ENCODE assay signal across 1 cellular context in the genomic region with DNA sequence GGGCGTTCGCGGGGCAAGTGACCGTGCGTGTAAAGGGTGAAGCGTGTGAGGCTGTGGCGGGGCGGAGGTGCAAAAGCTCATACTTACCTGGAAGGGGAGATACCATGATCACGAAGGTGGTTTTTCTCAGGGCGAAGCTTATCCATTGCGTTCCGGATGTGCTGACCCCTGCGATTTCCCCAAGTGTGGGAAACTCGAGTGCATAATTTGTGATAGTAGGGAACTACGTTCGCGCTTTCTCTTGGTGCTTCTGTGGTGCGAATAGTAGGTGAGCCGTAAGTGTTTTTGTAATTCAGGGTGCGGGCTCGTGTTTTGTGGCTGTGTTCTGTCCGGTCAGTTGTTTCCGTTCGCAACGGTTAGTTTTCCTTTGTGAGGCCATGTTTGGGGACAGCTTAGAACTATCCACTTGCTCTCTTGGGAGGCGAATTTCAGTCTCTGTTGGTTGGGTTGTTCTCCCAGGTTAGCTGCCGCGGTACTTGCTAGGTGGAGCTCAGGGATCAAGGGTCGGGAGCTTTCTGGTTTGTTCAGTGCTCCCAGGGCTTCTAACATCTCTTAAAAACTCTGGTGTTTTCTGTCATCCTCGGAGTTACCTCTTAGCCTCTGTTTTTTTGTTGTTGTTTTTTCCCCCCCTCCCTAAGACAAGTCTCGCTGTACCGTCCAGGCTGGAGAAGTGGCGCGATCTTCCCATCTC.
TF ChIP-seq lines count a peak whose summit lies in the region.

No MANE protein-coding gene starts in this region.

TF ChIP-seq in GM12878, 131 proteins besides CTCF, POLR2A, EP300 and RAD21 (continued from another document and continues in another):
- TF ChIP-seq, protein P1, sequence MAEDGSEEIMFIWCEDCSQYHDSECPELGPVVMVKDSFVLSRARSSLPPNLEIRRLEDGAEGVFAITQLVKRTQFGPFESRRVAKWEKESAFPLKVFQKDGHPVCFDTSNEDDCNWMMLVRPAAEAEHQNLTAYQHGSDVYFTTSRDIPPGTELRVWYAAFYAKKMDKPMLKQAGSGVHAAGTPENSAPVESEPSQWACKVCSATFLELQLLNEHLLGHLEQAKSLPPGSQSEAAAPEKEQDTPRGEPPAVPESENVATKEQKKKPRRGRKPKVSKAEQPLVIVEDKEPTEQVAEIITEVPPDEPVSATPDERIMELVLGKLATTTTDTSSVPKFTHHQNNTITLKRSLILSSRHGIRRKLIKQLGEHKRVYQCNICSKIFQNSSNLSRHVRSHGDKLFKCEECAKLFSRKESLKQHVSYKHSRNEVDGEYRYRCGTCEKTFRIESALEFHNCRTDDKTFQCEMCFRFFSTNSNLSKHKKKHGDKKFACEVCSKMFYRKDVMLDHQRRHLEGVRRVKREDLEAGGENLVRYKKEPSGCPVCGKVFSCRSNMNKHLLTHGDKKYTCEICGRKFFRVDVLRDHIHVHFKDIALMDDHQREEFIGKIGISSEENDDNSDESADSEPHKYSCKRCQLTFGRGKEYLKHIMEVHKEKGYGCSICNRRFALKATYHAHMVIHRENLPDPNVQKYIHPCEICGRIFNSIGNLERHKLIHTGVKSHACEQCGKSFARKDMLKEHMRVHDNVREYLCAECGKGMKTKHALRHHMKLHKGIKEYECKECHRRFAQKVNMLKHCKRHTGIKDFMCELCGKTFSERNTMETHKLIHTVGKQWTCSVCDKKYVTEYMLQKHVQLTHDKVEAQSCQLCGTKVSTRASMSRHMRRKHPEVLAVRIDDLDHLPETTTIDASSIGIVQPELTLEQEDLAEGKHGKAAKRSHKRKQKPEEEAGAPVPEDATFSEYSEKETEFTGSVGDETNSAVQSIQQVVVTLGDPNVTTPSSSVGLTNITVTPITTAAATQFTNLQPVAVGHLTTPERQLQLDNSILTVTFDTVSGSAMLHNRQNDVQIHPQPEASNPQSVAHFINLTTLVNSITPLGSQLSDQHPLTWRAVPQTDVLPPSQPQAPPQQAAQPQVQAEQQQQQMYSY (CRISPR knock-in tag; IDR thresholded peaks at IDR 0.05) = peak; percentile 99; the same call in 1 of the 2 replicates
- TF ChIP-seq, protein P2, sequence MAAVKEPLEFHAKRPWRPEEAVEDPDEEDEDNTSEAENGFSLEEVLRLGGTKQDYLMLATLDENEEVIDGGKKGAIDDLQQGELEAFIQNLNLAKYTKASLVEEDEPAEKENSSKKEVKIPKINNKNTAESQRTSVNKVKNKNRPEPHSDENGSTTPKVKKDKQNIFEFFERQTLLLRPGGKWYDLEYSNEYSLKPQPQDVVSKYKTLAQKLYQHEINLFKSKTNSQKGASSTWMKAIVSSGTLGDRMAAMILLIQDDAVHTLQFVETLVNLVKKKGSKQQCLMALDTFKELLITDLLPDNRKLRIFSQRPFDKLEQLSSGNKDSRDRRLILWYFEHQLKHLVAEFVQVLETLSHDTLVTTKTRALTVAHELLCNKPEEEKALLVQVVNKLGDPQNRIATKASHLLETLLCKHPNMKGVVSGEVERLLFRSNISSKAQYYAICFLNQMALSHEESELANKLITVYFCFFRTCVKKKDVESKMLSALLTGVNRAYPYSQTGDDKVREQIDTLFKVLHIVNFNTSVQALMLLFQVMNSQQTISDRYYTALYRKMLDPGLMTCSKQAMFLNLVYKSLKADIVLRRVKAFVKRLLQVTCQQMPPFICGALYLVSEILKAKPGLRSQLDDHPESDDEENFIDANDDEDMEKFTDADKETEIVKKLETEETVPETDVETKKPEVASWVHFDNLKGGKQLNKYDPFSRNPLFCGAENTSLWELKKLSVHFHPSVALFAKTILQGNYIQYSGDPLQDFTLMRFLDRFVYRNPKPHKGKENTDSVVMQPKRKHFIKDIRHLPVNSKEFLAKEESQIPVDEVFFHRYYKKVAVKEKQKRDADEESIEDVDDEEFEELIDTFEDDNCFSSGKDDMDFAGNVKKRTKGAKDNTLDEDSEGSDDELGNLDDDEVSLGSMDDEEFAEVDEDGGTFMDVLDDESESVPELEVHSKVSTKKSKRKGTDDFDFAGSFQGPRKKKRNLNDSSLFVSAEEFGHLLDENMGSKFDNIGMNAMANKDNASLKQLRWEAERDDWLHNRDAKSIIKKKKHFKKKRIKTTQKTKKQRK (IDR thresholded peaks at IDR 0.05; ENCODE audit: low read depth, low read length) = peak; percentile 27; the same call in 1 of the 2 replicates
- TF ChIP-seq, protein P3, sequence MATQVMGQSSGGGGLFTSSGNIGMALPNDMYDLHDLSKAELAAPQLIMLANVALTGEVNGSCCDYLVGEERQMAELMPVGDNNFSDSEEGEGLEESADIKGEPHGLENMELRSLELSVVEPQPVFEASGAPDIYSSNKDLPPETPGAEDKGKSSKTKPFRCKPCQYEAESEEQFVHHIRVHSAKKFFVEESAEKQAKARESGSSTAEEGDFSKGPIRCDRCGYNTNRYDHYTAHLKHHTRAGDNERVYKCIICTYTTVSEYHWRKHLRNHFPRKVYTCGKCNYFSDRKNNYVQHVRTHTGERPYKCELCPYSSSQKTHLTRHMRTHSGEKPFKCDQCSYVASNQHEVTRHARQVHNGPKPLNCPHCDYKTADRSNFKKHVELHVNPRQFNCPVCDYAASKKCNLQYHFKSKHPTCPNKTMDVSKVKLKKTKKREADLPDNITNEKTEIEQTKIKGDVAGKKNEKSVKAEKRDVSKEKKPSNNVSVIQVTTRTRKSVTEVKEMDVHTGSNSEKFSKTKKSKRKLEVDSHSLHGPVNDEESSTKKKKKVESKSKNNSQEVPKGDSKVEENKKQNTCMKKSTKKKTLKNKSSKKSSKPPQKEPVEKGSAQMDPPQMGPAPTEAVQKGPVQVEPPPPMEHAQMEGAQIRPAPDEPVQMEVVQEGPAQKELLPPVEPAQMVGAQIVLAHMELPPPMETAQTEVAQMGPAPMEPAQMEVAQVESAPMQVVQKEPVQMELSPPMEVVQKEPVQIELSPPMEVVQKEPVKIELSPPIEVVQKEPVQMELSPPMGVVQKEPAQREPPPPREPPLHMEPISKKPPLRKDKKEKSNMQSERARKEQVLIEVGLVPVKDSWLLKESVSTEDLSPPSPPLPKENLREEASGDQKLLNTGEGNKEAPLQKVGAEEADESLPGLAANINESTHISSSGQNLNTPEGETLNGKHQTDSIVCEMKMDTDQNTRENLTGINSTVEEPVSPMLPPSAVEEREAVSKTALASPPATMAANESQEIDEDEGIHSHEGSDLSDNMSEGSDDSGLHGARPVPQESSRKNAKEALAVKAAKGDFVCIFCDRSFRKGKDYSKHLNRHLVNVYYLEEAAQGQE (IDR thresholded peaks at IDR 0.05; ENCODE audit: low read depth, low read length) = peak; percentile 51
- TF ChIP-seq HDAC6 (IDR thresholded peaks at IDR 0.05; ENCODE audit: unreplicated experiment) (peak; percentile 65), SRF (IDR thresholded peaks at IDR 0.05; ENCODE audit: low read depth in 2 of 2, low read length in 2 of 2) (peak in 1 of 2 experiments; percentile 78; a peak in 2 of 4 replicates), ZNF207 (IDR thresholded peaks at IDR 0.05; ENCODE audit: borderline replicate concordance) (peak; percentile 76), RCOR1 (conservative IDR thresholded peaks at IDR 0.05; ENCODE audit: low read depth, low read length) (peak; percentile 92; the same call in 1 of the 2 replicates), EED (IDR thresholded peaks at IDR 0.05; ENCODE audit: low read depth) (peak; percentile 83), CEBPB (IDR thresholded peaks at IDR 0.05; ENCODE audit: borderline replicate concordance in 1 of 2, low read depth in 2 of 2, low read length in 2 of 2) (peak in 1 of 2 experiments; percentile 98; a peak in 2 of 4 replicates), ZBED1 (IDR thresholded peaks at IDR 0.05; ENCODE audit: borderline replicate concordance) (peak; percentile 100), HCFC1 (IDR thresholded peaks at IDR 0.05; ENCODE audit: low read length) (peak; percentile 71), FOXM1 (IDR thresholded peaks at IDR 0.05; ENCODE audit: low read depth, low read length) (peak; percentile 93), MYB (IDR thresholded peaks at IDR 0.05; ENCODE audit: borderline replicate concordance, low read depth, low read length) (peak; percentile 86; the same call in 1 of the 2 replicates), CREM (IDR thresholded peaks at IDR 0.05; ENCODE audit: low read depth) (peak; percentile 92), ESRRA (IDR thresholded peaks at IDR 0.05; ENCODE audit: low read length) (peak; percentile 61; the same call in 1 of the 2 replicates), TAF1 (IDR thresholded peaks at IDR 0.05; ENCODE audit: borderline replicate concordance, low read depth, low read length) (peak; percentile 69), BACH1 (IDR thresholded peaks at IDR 0.05; ENCODE audit: borderline replicate concordance) (peak; percentile 100), POLR2AphosphoS5 (IDR thresholded peaks at IDR 0.05; ENCODE audit: low read length) (peak; percentile 97), CREB1 (IDR thresholded peaks at IDR 0.05; ENCODE audit: low read depth) (peak; percentile 78), YY1 (IDR thresholded peaks at IDR 0.05; ENCODE audit: low read depth, low read length) (peak; percentile 91), EGR1 (IDR thresholded peaks at IDR 0.05; ENCODE audit: borderline replicate concordance in 1 of 2, low read depth in 2 of 2, low read length in 2 of 2) (peak; percentile 77 to 89)
- TF ChIP-seq, protein P4, sequence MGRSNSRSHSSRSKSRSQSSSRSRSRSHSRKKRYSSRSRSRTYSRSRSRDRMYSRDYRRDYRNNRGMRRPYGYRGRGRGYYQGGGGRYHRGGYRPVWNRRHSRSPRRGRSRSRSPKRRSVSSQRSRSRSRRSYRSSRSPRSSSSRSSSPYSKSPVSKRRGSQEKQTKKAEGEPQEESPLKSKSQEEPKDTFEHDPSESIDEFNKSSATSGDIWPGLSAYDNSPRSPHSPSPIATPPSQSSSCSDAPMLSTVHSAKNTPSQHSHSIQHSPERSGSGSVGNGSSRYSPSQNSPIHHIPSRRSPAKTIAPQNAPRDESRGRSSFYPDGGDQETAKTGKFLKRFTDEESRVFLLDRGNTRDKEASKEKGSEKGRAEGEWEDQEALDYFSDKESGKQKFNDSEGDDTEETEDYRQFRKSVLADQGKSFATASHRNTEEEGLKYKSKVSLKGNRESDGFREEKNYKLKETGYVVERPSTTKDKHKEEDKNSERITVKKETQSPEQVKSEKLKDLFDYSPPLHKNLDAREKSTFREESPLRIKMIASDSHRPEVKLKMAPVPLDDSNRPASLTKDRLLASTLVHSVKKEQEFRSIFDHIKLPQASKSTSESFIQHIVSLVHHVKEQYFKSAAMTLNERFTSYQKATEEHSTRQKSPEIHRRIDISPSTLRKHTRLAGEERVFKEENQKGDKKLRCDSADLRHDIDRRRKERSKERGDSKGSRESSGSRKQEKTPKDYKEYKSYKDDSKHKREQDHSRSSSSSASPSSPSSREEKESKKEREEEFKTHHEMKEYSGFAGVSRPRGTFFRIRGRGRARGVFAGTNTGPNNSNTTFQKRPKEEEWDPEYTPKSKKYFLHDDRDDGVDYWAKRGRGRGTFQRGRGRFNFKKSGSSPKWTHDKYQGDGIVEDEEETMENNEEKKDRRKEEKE (IDR thresholded peaks at IDR 0.05) = peak; percentile 85
- TF ChIP-seq, protein P5, sequence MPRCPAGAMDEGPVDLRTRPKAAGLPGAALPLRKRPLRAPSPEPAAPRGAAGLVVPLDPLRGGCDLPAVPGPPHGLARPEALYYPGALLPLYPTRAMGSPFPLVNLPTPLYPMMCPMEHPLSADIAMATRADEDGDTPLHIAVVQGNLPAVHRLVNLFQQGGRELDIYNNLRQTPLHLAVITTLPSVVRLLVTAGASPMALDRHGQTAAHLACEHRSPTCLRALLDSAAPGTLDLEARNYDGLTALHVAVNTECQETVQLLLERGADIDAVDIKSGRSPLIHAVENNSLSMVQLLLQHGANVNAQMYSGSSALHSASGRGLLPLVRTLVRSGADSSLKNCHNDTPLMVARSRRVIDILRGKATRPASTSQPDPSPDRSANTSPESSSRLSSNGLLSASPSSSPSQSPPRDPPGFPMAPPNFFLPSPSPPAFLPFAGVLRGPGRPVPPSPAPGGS (IDR thresholded peaks at IDR 0.05; ENCODE audit: borderline replicate concordance, insufficient read depth, low read depth, low read length, poor library complexity, severe bottlenecking) = peak; percentile 100
- TF ChIP-seq, protein P6, sequence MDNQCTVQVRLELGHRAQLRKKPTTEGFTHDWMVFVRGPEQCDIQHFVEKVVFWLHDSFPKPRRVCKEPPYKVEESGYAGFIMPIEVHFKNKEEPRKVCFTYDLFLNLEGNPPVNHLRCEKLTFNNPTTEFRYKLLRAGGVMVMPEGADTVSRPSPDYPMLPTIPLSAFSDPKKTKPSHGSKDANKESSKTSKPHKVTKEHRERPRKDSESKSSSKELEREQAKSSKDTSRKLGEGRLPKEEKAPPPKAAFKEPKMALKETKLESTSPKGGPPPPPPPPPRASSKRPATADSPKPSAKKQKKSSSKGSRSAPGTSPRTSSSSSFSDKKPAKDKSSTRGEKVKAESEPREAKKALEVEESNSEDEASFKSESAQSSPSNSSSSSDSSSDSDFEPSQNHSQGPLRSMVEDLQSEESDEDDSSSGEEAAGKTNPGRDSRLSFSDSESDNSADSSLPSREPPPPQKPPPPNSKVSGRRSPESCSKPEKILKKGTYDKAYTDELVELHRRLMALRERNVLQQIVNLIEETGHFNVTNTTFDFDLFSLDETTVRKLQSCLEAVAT (IDR thresholded peaks at IDR 0.05) = peak; percentile 97
- TF ChIP-seq, protein P7, sequence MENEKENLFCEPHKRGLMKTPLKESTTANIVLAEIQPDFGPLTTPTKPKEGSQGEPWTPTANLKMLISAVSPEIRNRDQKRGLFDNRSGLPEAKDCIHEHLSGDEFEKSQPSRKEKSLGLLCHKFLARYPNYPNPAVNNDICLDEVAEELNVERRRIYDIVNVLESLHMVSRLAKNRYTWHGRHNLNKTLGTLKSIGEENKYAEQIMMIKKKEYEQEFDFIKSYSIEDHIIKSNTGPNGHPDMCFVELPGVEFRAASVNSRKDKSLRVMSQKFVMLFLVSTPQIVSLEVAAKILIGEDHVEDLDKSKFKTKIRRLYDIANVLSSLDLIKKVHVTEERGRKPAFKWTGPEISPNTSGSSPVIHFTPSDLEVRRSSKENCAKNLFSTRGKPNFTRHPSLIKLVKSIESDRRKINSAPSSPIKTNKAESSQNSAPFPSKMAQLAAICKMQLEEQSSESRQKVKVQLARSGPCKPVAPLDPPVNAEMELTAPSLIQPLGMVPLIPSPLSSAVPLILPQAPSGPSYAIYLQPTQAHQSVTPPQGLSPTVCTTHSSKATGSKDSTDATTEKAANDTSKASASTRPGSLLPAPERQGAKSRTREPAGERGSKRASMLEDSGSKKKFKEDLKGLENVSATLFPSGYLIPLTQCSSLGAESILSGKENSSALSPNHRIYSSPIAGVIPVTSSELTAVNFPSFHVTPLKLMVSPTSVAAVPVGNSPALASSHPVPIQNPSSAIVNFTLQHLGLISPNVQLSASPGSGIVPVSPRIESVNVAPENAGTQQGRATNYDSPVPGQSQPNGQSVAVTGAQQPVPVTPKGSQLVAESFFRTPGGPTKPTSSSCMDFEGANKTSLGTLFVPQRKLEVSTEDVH (IDR thresholded peaks at IDR 0.05; ENCODE audit: low read depth, partially characterized antibody) = peak; percentile 23
- TF ChIP-seq, protein P8, sequence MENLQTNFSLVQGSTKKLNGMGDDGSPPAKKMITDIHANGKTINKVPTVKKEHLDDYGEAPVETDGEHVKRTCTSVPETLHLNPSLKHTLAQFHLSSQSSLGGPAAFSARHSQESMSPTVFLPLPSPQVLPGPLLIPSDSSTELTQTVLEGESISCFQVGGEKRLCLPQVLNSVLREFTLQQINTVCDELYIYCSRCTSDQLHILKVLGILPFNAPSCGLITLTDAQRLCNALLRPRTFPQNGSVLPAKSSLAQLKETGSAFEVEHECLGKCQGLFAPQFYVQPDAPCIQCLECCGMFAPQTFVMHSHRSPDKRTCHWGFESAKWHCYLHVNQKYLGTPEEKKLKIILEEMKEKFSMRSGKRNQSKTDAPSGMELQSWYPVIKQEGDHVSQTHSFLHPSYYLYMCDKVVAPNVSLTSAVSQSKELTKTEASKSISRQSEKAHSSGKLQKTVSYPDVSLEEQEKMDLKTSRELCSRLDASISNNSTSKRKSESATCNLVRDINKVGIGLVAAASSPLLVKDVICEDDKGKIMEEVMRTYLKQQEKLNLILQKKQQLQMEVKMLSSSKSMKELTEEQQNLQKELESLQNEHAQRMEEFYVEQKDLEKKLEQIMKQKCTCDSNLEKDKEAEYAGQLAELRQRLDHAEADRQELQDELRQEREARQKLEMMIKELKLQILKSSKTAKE (IDR thresholded peaks at IDR 0.05; ENCODE audit: low read depth, poor library complexity, severe bottlenecking) = peak; percentile 81
